Comparison of ENCODE assay signal across 8 cellular contexts in the genomic region with DNA sequence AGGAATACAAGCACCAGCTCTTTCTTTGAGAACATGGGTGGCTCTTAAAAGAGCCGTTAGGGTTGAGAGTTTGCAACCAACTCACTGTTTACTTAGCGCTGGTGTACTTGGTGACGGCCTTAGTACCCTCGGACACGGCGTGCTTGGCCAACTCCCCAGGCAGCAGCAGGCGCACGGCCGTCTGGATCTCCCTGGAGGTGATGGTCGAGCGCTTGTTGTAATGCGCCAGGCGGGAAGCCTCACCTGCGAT.
A peak's percentile ranks its signal among the peaks of the same experiment; 100 is the strongest.
DNase-seq lines count a peak whose midpoint lies in the region; ATAC-seq and TF ChIP-seq lines count a peak whose summit lies in the region.
"Not testable (repeated sequence)": the region's sequence is repeated elsewhere in the genome, so short reads cannot be mapped to it uniquely, and the experiment has no call there.

No MANE protein-coding gene starts in this region.

- H3K9me3 Mint-ChIP-seq in natural killer cell = not testable (repeated sequence)

- DNase-seq in DND-41, natural killer cell, transverse colon: not testable (repeated sequence)
- peak; percentile 74 for DNase-seq in NOMO-1 treated with DMSO at 0.1 percent for 48 hours (lab: John Stamatoyannopoulos, UW; ENCODE audit: unreplicated experiment)

- H3K4me3 ChIP-seq in DND-41 (ENCODE audit: low read depth in 1 of 2, low read length in 2 of 2) = peak overlapping the region; percentile 49 to 59
- peak overlapping the region; percentile 56 to 68 for H3K4me3 ChIP-seq in gastroesophageal sphincter
- H3K4me3 ChIP-seq in transverse colon = peak overlapping the region; percentile 16 to 66 (median 50)

- 0% methylated on average over 1 to 3 of the region's 14 CpGs for WGBS in gastroesophageal sphincter (ENCODE audit: low coverage in 1 of 2), 2 donors
- 0% methylated on average over 3 to 14 of the region's 14 CpGs for WGBS in transverse colon (ENCODE audit: low coverage in 1 of 2), 2 donors

- not testable (repeated sequence) for H3K27me3 ChIP-seq in DND-41 (ENCODE audit: insufficient read depth, low read length, poor library complexity); gastroesophageal sphincter; transverse colon

- H3K27me3 Mint-ChIP-seq in natural killer cell (ENCODE audit: low read depth in 2 of 2) = not testable (repeated sequence)

- intact Hi-C loops in natural killer cell (cut with micrococcal nuclease) = loop anchor here (1.0 to 5.0 kb wide), 9 partner anchors 14 to 1733 kb away; a partner anchor contains a TSS
- intact Hi-C loops in transverse colon (cut with DNase I; ENCODE audit: low total_unique reads) = not testable (repeated sequence)

- H3K27ac ChIP-seq in DND-41 (ENCODE audit: low read length) = peak overlapping the region; percentile 97
- H3K27ac ChIP-seq in angular gyrus (ENCODE audit: low read depth, low read length) = peak overlapping the region; percentile 56
- peak overlapping the region; percentile 91 to 100 (median 96) for H3K27ac ChIP-seq in gastroesophageal sphincter
- H3K27ac ChIP-seq in transverse colon = peak overlapping the region; percentile 95 to 98 (median 97)

- H3K4me2 ChIP-seq in DND-41 (ENCODE audit: insufficient read depth, low read length) = peak overlapping the region; percentile 65

- H3K9ac ChIP-seq in DND-41 (ENCODE audit: low read depth, low read length) = peak overlapping the region; percentile 83

- H3K4me3 Mint-ChIP-seq in natural killer cell = not testable (repeated sequence)

- TF ChIP-seq CTCF in DND-41 (IDR thresholded peaks at IDR 0.05; ENCODE audit: borderline replicate concordance, extremely low read depth, low read length, poor library complexity, severe bottlenecking); gastroesophageal sphincter (IDR thresholded peaks at IDR 0.05); natural killer cell (IDR thresholded peaks at IDR 0.05); transverse colon (IDR thresholded peaks at IDR 0.05): not testable (repeated sequence)

- not testable (repeated sequence) for H3K36me3 Mint-ChIP-seq in natural killer cell

- not testable (repeated sequence) for TF ChIP-seq POLR2A in gastroesophageal sphincter (IDR thresholded peaks at IDR 0.05); transverse colon (IDR thresholded peaks at IDR 0.05)

- not testable (repeated sequence) for H4K20me1 ChIP-seq in DND-41 (ENCODE audit: insufficient read depth, low read length)

- H3K27ac Mint-ChIP-seq in natural killer cell = not testable (repeated sequence)

- not testable (repeated sequence) for H3K9me3 ChIP-seq in DND-41 (ENCODE audit: insufficient read depth, low read length, severe bottlenecking); gastroesophageal sphincter; transverse colon

- ATAC-seq in DND-41 (ENCODE audit: insufficient read depth, low read depth) (peak; percentile 18), GM21515 (IDR thresholded peaks at IDR 0.05; ENCODE audit: unreplicated experiment) (peak; percentile 7), HG03139 (IDR thresholded peaks at IDR 0.05; ENCODE audit: unreplicated experiment) (peak; percentile 11), gastroesophageal sphincter (peak; percentile 1), natural killer cell (peak; percentile 2 to 12 (median 5))

- peaks cover 72% of the 10 kb centered on the region for H3K4me1 ChIP-seq in DND-41 (ENCODE audit: insufficient read depth, low read length)
- H3K4me1 ChIP-seq in gastroesophageal sphincter = peaks cover 0 to 23% (median 0%) of the 10 kb centered on the region in 3 donors
- peaks cover 0 to 27% (median 17%) of the 10 kb centered on the region in 4 donors for H3K4me1 ChIP-seq in transverse colon

- not testable (repeated sequence) for H3K4me1 Mint-ChIP-seq in natural killer cell

- in situ Hi-C loops in transverse colon (cut with MboI; ENCODE audit: low pct_ligation_motif_present in 1 of 4, low pct_unique_long_range_greater_than_20kb in 1 of 4, low sequenced_read_pairs in 3 of 4) = loop anchor here in 3 of 4 donors (25.0 kb wide), 7 partner anchors 795 to 1095 kb away; a partner anchor contains a TSS

- H3K79me2 ChIP-seq in DND-41 (ENCODE audit: insufficient read depth, low read length) = peaks cover 45% of the 10 kb centered on the region

- not testable (repeated sequence) for H3K36me3 ChIP-seq in DND-41 (ENCODE audit: insufficient read depth, low read length); gastroesophageal sphincter; transverse colon

- not testable (repeated sequence) for TF ChIP-seq EP300 in gastroesophageal sphincter (IDR thresholded peaks at IDR 0.05); transverse colon (IDR thresholded peaks at IDR 0.05; ENCODE audit: low read depth)

- H2AFZ ChIP-seq in DND-41 (ENCODE audit: low read depth, low read length) = not testable (repeated sequence)
